26 cellular contexts compared by ENCODE assay signal in genomic region chr5:137308311-137308710, GRCh38.
"Had no signal": no experiment of that assay in that cellular context is flagged by ENCODE, and none has a peak within 500 bp of the region (broad histone marks: within the 10 kb centered on the region; RNA-seq: fewer than 3 reads in every experiment).

No MANE protein-coding gene starts in this region.

- H3K36me3 ChIP-seq: gastrocnemius medialis, heart left ventricle, left lung, lower lobe of right lung, ovary, right lobe of liver, stomach, thyroid gland had no signal

- H3K9me3 ChIP-seq: gastrocnemius medialis, heart left ventricle, left lung, lower lobe of right lung, mucosa of descending colon, ovary, psoas muscle, right lobe of liver, stomach, thyroid gland had no signal

- H3K27ac ChIP-seq: hepatocyte, left lung, lower lobe of right lung, ovary, psoas muscle, right lobe of liver, stomach, thyroid gland had no signal

- H3K9me3 Mint-ChIP-seq: effector memory CD8-positive, alpha-beta T cell; mesothelial cell of epicardium; naive B cell; natural killer cell treated with Interleukin-12 subunit alpha and Interleukin-12 subunit beta and Interleukin-15 and Interleukin-18, amount 100 ng/mL, for 72 hours; neural crest cell; stimulated activated naive B cell treated with anti-CD40 and anti-IgM and Interleukin-4, amounts not matched to agents 10 μg/mL and 1 μg/mL and 100 μg/mL, for 72 hours had no signal

- H3K27me3 ChIP-seq: gastrocnemius medialis, heart left ventricle, hepatocyte, left lung, ovary, right lobe of liver, stomach, thyroid gland had no signal

- H2AFZ ChIP-seq: hepatocyte had no signal

- H3K4me1 ChIP-seq: left lung, lower lobe of right lung, right lobe of liver had no signal

- H3K4me2 ChIP-seq: hepatocyte had no signal

- H3K4me3 ChIP-seq: gastrocnemius medialis, heart left ventricle, hepatocyte, left lung, lower lobe of right lung, mucosa of descending colon, ovary, psoas muscle, right lobe of liver, stomach, thyroid gland had no signal

- H3K36me3 Mint-ChIP-seq: mesothelial cell of epicardium; naive B cell; natural killer cell treated with Interleukin-12 subunit alpha and Interleukin-12 subunit beta and Interleukin-15 and Interleukin-18, amount 100 ng/mL, for 72 hours; stimulated activated naive B cell treated with anti-CD40 and anti-IgM and Interleukin-4, amounts not matched to agents 10 μg/mL and 1 μg/mL and 100 μg/mL, for 72 hours had no signal

- H3K27ac Mint-ChIP-seq: effector memory CD8-positive, alpha-beta T cell; mesothelial cell of epicardium; naive B cell; natural killer cell treated with Interleukin-12 subunit alpha and Interleukin-12 subunit beta and Interleukin-15 and Interleukin-18, amount 100 ng/mL, for 72 hours; stimulated activated naive B cell treated with anti-CD40 and anti-IgM and Interleukin-4, amounts not matched to agents 10 μg/mL and 1 μg/mL and 100 μg/mL, for 72 hours had no signal

- H3K4me1 Mint-ChIP-seq: mesothelial cell of epicardium; naive B cell; stimulated activated naive B cell treated with anti-CD40 and anti-IgM and Interleukin-4, amounts not matched to agents 10 μg/mL and 1 μg/mL and 100 μg/mL, for 72 hours had no signal

- DNase-seq: cortex of kidney; effector memory CD8-positive, alpha-beta T cell; erythroblast; gastrocnemius medialis; heart left ventricle; left cardiac atrium; left lung; lower lobe of right lung; mucosa of descending colon; naive B cell; nucleus accumbens; ovary; posterior cingulate gyrus; psoas muscle; right lobe of liver; small intestine; stimulated activated CD4-positive, alpha-beta T cell treated with anti-CD3 and anti-CD28 coated beads, Interleukin-15, amount 100 ng/mL, for 24 hours; stimulated activated CD4-positive, alpha-beta T cell treated with anti-CD3 and anti-CD28 coated beads, Interleukin-2, amount 100 ng/mL, for 48 hours; stimulated activated naive B cell treated with anti-CD40 and anti-IgM and Interleukin-4, amounts not matched to agents 10 μg/mL and 1 μg/mL and 100 μg/mL, for 72 hours; stomach; thyroid gland; trophoblast cell had no signal

- H3K4me3 Mint-ChIP-seq: effector memory CD8-positive, alpha-beta T cell; mesothelial cell of epicardium; naive B cell; natural killer cell treated with Interleukin-12 subunit alpha and Interleukin-12 subunit beta and Interleukin-15 and Interleukin-18, amount 100 ng/mL, for 72 hours; neural crest cell; stimulated activated naive B cell treated with anti-CD40 and anti-IgM and Interleukin-4, amounts not matched to agents 10 μg/mL and 1 μg/mL and 100 μg/mL, for 72 hours had no signal
